Comparison of ENCODE assay signal across 8 cellular contexts in the genomic region with DNA sequence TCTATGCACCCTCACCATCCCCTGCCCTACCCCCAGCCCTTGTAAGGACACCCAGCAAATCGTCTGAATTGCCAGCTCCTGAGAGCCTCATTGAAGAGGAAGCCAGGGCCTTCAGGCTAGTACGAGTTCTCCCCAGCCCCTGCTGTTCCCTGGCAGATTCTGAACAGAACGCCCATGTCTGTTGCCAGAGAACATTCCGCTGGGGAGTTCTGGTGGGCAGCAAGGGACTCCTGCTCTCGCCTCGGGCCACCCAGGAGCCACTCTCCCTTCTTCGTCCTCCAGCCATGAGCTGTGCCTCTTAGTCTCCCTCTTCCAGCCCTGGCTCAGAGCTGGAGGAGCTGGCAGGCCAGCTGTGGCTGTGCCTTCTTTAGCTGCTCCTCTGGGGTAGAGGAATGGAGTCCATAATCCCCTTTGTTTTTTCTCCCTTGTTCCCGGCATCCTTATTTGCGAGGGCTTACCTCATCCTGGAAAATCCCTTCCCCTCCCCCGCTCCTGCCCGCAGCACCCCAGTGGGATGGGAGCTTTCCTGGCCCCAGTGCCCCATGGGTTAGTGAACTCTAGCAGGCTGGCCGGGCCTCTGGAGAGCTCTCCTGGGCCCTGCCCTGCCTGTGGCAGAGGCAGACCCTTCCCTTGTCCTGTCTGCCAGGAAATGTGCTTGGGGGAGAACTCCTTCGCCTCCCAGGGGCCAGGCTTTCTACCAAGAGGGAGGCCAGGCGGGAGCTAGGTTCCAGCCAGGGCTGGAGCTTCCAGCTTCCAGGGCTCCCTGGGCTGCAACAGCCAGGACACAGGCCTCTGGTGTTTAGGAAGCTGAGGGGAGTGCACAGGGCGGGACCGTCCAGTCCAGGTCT. TPM values are rescaled to one million over a fixed set of nuclear protein-coding genes. Genes with fewer than 3 reads are reported as not detected.
A peak's percentile ranks its signal among the peaks of the same experiment; 100 is the strongest.
DNase-seq lines count a peak whose midpoint lies in the region; ATAC-seq and TF ChIP-seq lines count a peak whose summit lies in the region.

No MANE protein-coding gene starts in this region.

- no peak overlapping the region for H3K4me3 ChIP-seq in astrocyte of the spinal cord (ENCODE audit: low read depth, low read length)
- H3K4me3 ChIP-seq in iPS-20b (ENCODE audit: low read length), result peak overlapping the region; percentile 41; the same call in 1 of the 2 replicates
- H3K4me3 ChIP-seq in spleen, result no peak overlapping the region

- no peak for ATAC-seq in GM18511 (IDR thresholded peaks at IDR 0.05; ENCODE audit: unreplicated experiment)
- ATAC-seq in HG03025 (IDR thresholded peaks at IDR 0.05; ENCODE audit: low FRiP score, unreplicated experiment), result no peak

- no peak overlapping the region for H2BK20ac ChIP-seq in H9 (ENCODE audit: low read depth, low read length, poor library complexity, severe bottlenecking)

- H3K4me1 Mint-ChIP-seq in H9, result peaks cover 70 to 75% of the 10 kb centered on the region in 2 experiments

- H3K27me3 ChIP-seq in H9 (ENCODE audit: insufficient read depth, low read length) (no peaks in the 10 kb centered on the region), iPS-20b (ENCODE audit: insufficient read depth, low read length) (no peaks in the 10 kb centered on the region), spleen (replicated peaks in 1 of 7) (no peaks in the 10 kb centered on the region)

- H3K23me2 ChIP-seq in H9 (ENCODE audit: insufficient read length, low read depth, low read length, poor library complexity, severe bottlenecking), result no peaks in the 10 kb centered on the region

- peaks cover 2% of the 10 kb centered on the region for H4K20me1 ChIP-seq in H9 (ENCODE audit: control insufficient read depth, insufficient read depth, insufficient read length)

- peak overlapping the region; percentile 39 for H2AK5ac ChIP-seq in H9 (ENCODE audit: insufficient read length, low read length)

- H2BK15ac ChIP-seq in H9 (ENCODE audit: low read depth, low read length), result no peak overlapping the region

- no peaks in the 10 kb centered on the region for H3K9me3 ChIP-seq in H9 (ENCODE audit: control insufficient read depth, low read depth, low read length)
- no peaks in the 10 kb centered on the region for H3K9me3 ChIP-seq in iPS-20b (ENCODE audit: insufficient read depth, low read depth, low read length)
- no peaks in the 10 kb centered on the region for H3K9me3 ChIP-seq in spleen

- H3K18ac ChIP-seq in H9 (ENCODE audit: insufficient read length, low read depth, low read length), result peak overlapping the region; percentile 97

- DNase-seq in H9, result peak; percentile 71
- DNase-seq in astrocyte of the spinal cord (ENCODE audit: low read depth, low spot score), result peak; percentile 64
- peak; percentile 69 for DNase-seq in spleen
- no peak for DNase-seq in activated CD4-positive, alpha-beta T cell treated with anti-CD3 and anti-CD28 coated beads, Interleukin-2, amount 50 U/mL, for 4 hours
- no peak for DNase-seq in NCI-H345 treated with DMSO at 0.1 percent for 48 hours (lab: John Stamatoyannopoulos, UW; ENCODE audit: unreplicated experiment)

- H3T11ph ChIP-seq in H9 (ENCODE audit: low read length), result peak overlapping the region; percentile 83

- H3K56ac ChIP-seq in H9 (ENCODE audit: insufficient read length, low read depth, low read length), result no peak overlapping the region

- TF ChIP-seq CTCF in H9 (conservative IDR thresholded peaks at IDR 0.05) (no peak), astrocyte of the spinal cord (IDR thresholded peaks at IDR 0.05; ENCODE audit: low read depth, low read length) (no peak), spleen (IDR thresholded peaks at IDR 0.05 in 8 of 11, conservative IDR thresholded peaks at IDR 0.05 in 3 of 11) (no peak)

- peak overlapping the region; percentile 100 for H3K27ac Mint-ChIP-seq in H9

- TF ChIP-seq POLR2A in spleen (IDR thresholded peaks at IDR 0.05), result no peak

- H4K8ac ChIP-seq in H9 (replicated peaks; ENCODE audit: insufficient read length, low read depth, low read length), result no peak overlapping the region

- H3K27me3 Mint-ChIP-seq in H9 (ENCODE audit: low read depth), result no peaks in the 10 kb centered on the region; the same call in 1 of the 2 replicates

- no peak overlapping the region for H2BK5ac ChIP-seq in H9 (ENCODE audit: insufficient read length, low read length)

- H3K4ac ChIP-seq in H9 (ENCODE audit: low read depth, low read length), result peak overlapping the region; percentile 82

- intact Hi-C loops in spleen (cut with DNase I; ENCODE audit: low total_unique reads), result no loop called here

- H4K91ac ChIP-seq in H9 (ENCODE audit: insufficient read length, low read depth, low read length), result peak overlapping the region; percentile 17

- H3K27ac ChIP-seq in H9 (ENCODE audit: insufficient read length, low read depth, low read length), result peak overlapping the region; percentile 13
- peak overlapping the region; percentile 99 for H3K27ac ChIP-seq in iPS-20b (ENCODE audit: low read length)
- H3K27ac ChIP-seq in spleen, result peak overlapping the region; percentile 48 to 86 (median 77)

- no peaks in the 10 kb centered on the region for H3K9me3 Mint-ChIP-seq in H9

- peak overlapping the region; percentile 55 for H2BK12ac ChIP-seq in H9 (ENCODE audit: insufficient read length, low read depth, low read length)

- H3K4me3 Mint-ChIP-seq in H9, result peak overlapping the region in 1 of 2 experiments; percentile 64; a peak in 3 of 5 replicates

- no peak overlapping the region for H2AFZ ChIP-seq in H9 (ENCODE audit: low read length)

- peaks cover 0 to 4% (median 0%) of the 10 kb centered on the region in 3 experiments; a peak in 4 of 7 replicates for H3K36me3 Mint-ChIP-seq in H9 (ENCODE audit: insufficient read depth in 1 of 3, low read depth in 3 of 3)

- H3K4me1 ChIP-seq in H9 (ENCODE audit: insufficient read depth, low read length) (peaks cover 12% of the 10 kb centered on the region; the same call in 1 of the 2 replicates), iPS-20b (ENCODE audit: insufficient read depth, low read length) (peaks cover 37% of the 10 kb centered on the region), spleen (peaks cover 20 to 80% (median 48%) of the 10 kb centered on the region in 6 donors)

- no CpG with 5 or more reads among the region's 16 CpGs for WGBS in H9 (ENCODE audit: extremely low coverage, insufficient read length, low lambda C conversion rate)
- 56 to 73% (median 73%) methylated on average over 14 to 16 of the region's 16 CpGs for WGBS in spleen, 5 donors

- no peaks in the 10 kb centered on the region for H3K79me2 ChIP-seq in H9 (ENCODE audit: insufficient read depth, low read length)

- H3K23ac ChIP-seq in H9 (ENCODE audit: insufficient read length, low read depth, low read length), result no peak overlapping the region

- peak overlapping the region; percentile 84 for H2BK120ac ChIP-seq in H9 (ENCODE audit: low read depth, low read length, poor library complexity, severe bottlenecking)

- H3K36me3 ChIP-seq in iPS-20b (ENCODE audit: insufficient read depth, low read depth, low read length), result no peaks in the 10 kb centered on the region
- H3K36me3 ChIP-seq in spleen, result peaks cover 0 to 53% (median 8%) of the 10 kb centered on the region in 6 donors

- peak overlapping the region; percentile 97 for H3K14ac ChIP-seq in H9 (ENCODE audit: insufficient read depth, low read length)

- no peaks in the 10 kb centered on the region for H3K79me1 ChIP-seq in H9 (ENCODE audit: insufficient read depth, low read depth, low read length, poor library complexity, severe bottlenecking)

- no peak overlapping the region for H4K5ac ChIP-seq in H9 (ENCODE audit: insufficient read length, low read depth, low read length)

- no peak overlapping the region for H3K9ac ChIP-seq in H9 (ENCODE audit: extremely low read depth, insufficient read length, low read length)
- H3K9ac ChIP-seq in iPS-20b (ENCODE audit: low read depth, low read length), result peak overlapping the region; percentile 92

- in situ Hi-C loops in astrocyte of the spinal cord (cut with HindIII; ENCODE audit: low sequenced_read_pairs), result no loop called here

- H3K4me2 ChIP-seq in H9 (ENCODE audit: insufficient read depth, insufficient read length, low read length), result no peak overlapping the region

RNA-seq across cellular contexts. Expression of a gene that starts 16.6 kb away (rescaled TPM):
- total RNA-seq in H9 (2021) (37.0 and 40.6 TPM in 2 replicates), spleen (100 to 1,000 TPM in 2 of 7 donors, 10 to 100 TPM in 5; 86.3 to 116 (median 94.9) TPM)
- 10 to 100 TPM; 23.5 to 37.6 (median 27.0) TPM for polyA plus RNA-seq in spleen

Comparison
In these comparisons a context has a peak if more than half of its experiments do, and no peak if none do; other contexts are left out.
1. DNase-seq: peak in H9 (single experiment), astrocyte of the spinal cord (single experiment) and spleen (single experiment); none in activated CD4-positive, alpha-beta T cell treated with anti-CD3 and anti-CD28 coated beads, Interleukin-2, amount 50 U/mL, for 4 hours (0 of 2) and NCI-H345 treated with DMSO at 0.1 percent for 48 hours (single experiment).
2. H3K27ac ChIP-seq: peak in every context shown above with its lines; median percentile 99 in iPS-20b; 77 in spleen; 13 in H9.